Comparison of ENCODE assay signal across 31 cellular contexts in genomic region chrY:19487494-19487893, GRCh38.
"Had no signal": no experiment of that assay in that cellular context is flagged by ENCODE, and none has a peak within 500 bp of the region (broad histone marks: within the 10 kb centered on the region; RNA-seq: fewer than 3 reads in every experiment).

No MANE protein-coding gene starts in this region.

- H3K4me3 Mint-ChIP-seq: activated B cell treated with CpG ODN at 0.5 μM for 24 hours; activated CD4-positive, alpha-beta T cell treated with anti-CD3 and anti-CD28 coated beads, Interleukin-2, amount 10 ng/mL, durations not matched to agents 24 days and 14 days; activated T-cell treated with anti-CD3 and anti-CD28 coated beads, Interleukin-2, amount 50 U/mL, for 24 hours; activated T-helper 17 cell treated with anti-CD3 and anti-CD28 coated beads, Interleukin-2, amount 50 U/mL, for 72 hours; T-helper 17 cell; T-helper 2 cell treated with Interferon-gamma antibody and Interleukin-4, amounts not matched to agents 5 μg/mL and 100 μg/mL, for 36 hours had no signal

- H3K27ac Mint-ChIP-seq: activated B cell treated with CpG ODN at 0.5 μM for 24 hours; activated CD4-positive, alpha-beta T cell treated with anti-CD3 and anti-CD28 coated beads, Interleukin-2, amount 10 ng/mL, durations not matched to agents 24 days and 14 days; activated T-cell treated with anti-CD3 and anti-CD28 coated beads, Interleukin-2, amount 50 U/mL, for 24 hours; activated T-cell treated with anti-CD3 and anti-CD28 coated beads, Interleukin-2, amount 50 U/mL, for 72 hours; activated T-helper 17 cell treated with anti-CD3 and anti-CD28 coated beads, Interleukin-2, amount 50 U/mL, for 72 hours; T-helper 17 cell; T-helper 2 cell treated with Interferon-gamma antibody and Interleukin-4, amounts not matched to agents 5 μg/mL and 100 μg/mL, for 36 hours had no signal

- DNase-seq: activated B cell treated with CpG ODN at 0.5 μM for 24 hours; activated CD4-positive, alpha-beta T cell treated with anti-CD3 and anti-CD28 coated beads, Interleukin-2, amount 10 ng/mL, durations not matched to agents 24 days and 14 days; activated CD4-positive, alpha-beta T cell treated with anti-CD3 and anti-CD28 coated beads, Interleukin-2, amount 50 U/mL, for 4 hours; activated CD8-positive, alpha-beta memory T cell treated with anti-CD3 and anti-CD28 coated beads for 24 hours; activated CD8-positive, alpha-beta memory T cell treated with anti-CD3 and anti-CD28 coated beads, Interleukin-2, amount 50 U/mL, for 48 hours; activated effector memory CD4-positive, alpha-beta T cell treated with Interleukin-2 at 50 U/mL for 16 hours; activated gamma-delta T cell treated with Interleukin-2 at 50 U/mL for 16 hours; activated naive CD4-positive, alpha-beta T cell treated with anti-CD3 and anti-CD28 coated beads, Interleukin-2, amount 50 U/mL, for 16 hours; activated naive CD4-positive, alpha-beta T cell treated with Interleukin-2 at 50 U/mL for 16 hours; activated T-cell treated with anti-CD3 and anti-CD28 coated beads for 4 hours; activated T-cell treated with anti-CD3 and anti-CD28 coated beads, Interleukin-2, amount 50 U/mL, for 24 hours; activated T-cell treated with anti-CD3 and anti-CD28 coated beads, Interleukin-2, amount 50 U/mL, for 72 hours; adrenal gland; amygdala; aorta; body of pancreas; caudate nucleus; cerebellar nuclear complex; colonic mucosa; effector CD8-positive, alpha-beta T cell; esophagus squamous epithelium; foreskin melanocyte; heart right ventricle; T-helper 17 cell; T1000; WERI-Rb-1 had no signal

- H3K4me1 Mint-ChIP-seq: activated B cell treated with CpG ODN at 0.5 μM for 24 hours; activated CD4-positive, alpha-beta T cell treated with anti-CD3 and anti-CD28 coated beads, Interleukin-2, amount 10 ng/mL, durations not matched to agents 24 days and 14 days; activated T-helper 17 cell treated with anti-CD3 and anti-CD28 coated beads, Interleukin-2, amount 50 U/mL, for 72 hours; T-helper 17 cell had no signal

- H3K27me3 Mint-ChIP-seq: activated B cell treated with CpG ODN at 0.5 μM for 24 hours; activated CD4-positive, alpha-beta T cell treated with anti-CD3 and anti-CD28 coated beads, Interleukin-2, amount 10 ng/mL, durations not matched to agents 24 days and 14 days; activated T-cell treated with anti-CD3 and anti-CD28 coated beads, Interleukin-2, amount 50 U/mL, for 24 hours; activated T-helper 17 cell treated with anti-CD3 and anti-CD28 coated beads, Interleukin-2, amount 50 U/mL, for 72 hours; T-helper 17 cell had no signal

- H3K9me3 Mint-ChIP-seq: activated T-cell treated with anti-CD3 and anti-CD28 coated beads, Interleukin-2, amount 50 U/mL, for 24 hours had no signal

- ATAC-seq: activated CD4-positive, CD25-positive, alpha-beta regulatory T cell treated with anti-CD3 and anti-CD28 coated beads, Interleukin-2, amount 50 U/mL, for 24 hours; activated T-cell treated with anti-CD3 and anti-CD28 coated beads, Interleukin-2, amount 50 U/mL, for 72 hours; activated T-helper 17 cell treated with anti-CD3 and anti-CD28 coated beads, Interleukin-2, amount 50 U/mL, for 72 hours; body of pancreas; gastroesophageal sphincter; heart right ventricle; SK-N-SH treated with all-trans-retinoic acid at 6 μM for 48 hours; T-helper 17 cell had no signal
